12 cellular contexts compared by ENCODE assay signal in the genomic region with DNA sequence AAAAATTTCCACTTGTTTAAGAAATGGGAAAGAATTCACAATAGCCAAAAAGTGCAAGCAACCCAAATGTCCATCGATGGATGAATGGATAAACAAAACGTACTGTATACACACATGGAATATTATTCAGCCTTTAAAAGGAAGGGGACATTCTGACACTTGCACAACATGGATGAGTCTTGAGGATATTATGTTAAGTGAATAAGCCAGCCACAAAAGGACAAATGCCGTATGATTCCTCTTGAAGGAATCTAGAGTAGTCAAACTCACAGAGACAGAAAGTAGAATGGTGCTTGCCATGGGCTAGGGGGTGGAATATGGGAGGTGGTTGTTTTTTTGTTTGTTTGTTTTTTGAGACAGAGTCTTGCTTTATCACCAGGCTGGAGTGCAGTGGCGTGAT.
"Had no signal": no experiment of that assay in that cellular context is flagged by ENCODE, and none has a peak within 500 bp of the region (broad histone marks: within the 10 kb centered on the region; RNA-seq: fewer than 3 reads in every experiment).

No MANE protein-coding gene starts in this region.

- H3K4me1 Mint-ChIP-seq: stimulated activated effector memory CD8-positive, alpha-beta T cell treated with anti-CD3 and anti-CD28 coated beads, Interleukin-12 subunit alpha, Interleukin-12 subunit beta, amount 100 ng/mL, for 72 hours had no signal

- H3K9me3 Mint-ChIP-seq: activated naive CD4-positive, alpha-beta T cell treated with anti-CD3 and anti-CD28 coated beads for 36 hours; activated T-helper 17 cell treated with anti-CD3 and anti-CD28 coated beads, Interleukin-2, amount 50 U/mL, for 72 hours; stimulated activated effector memory CD8-positive, alpha-beta T cell treated with anti-CD3 and anti-CD28 coated beads, Interleukin-12 subunit alpha, Interleukin-12 subunit beta, amount 100 ng/mL, for 72 hours had no signal

- H3K4me3 ChIP-seq: esophagus squamous epithelium, hepatocyte, smooth muscle cell, tibial artery had no signal

- DNase-seq: activated CD4-positive, alpha-beta T cell treated with anti-CD3 and anti-CD28 coated beads for 48 hours; activated CD8-positive, alpha-beta T cell treated with anti-CD3 and anti-CD28 coated beads, Interleukin-2, amount 10 ng/mL, durations not matched to agents 7 days and 5 days; activated naive CD4-positive, alpha-beta T cell treated with anti-CD3 and anti-CD28 coated beads for 36 hours; dermis blood vessel endothelial cell; esophagus squamous epithelium; kidney glomerular epithelial cell; right cardiac atrium; tibial artery had no signal

- H3K4me2 ChIP-seq: hepatocyte, smooth muscle cell had no signal

- H3K36me3 ChIP-seq: esophagus squamous epithelium, tibial artery had no signal

- H3K27me3 Mint-ChIP-seq: activated T-helper 17 cell treated with anti-CD3 and anti-CD28 coated beads, Interleukin-2, amount 50 U/mL, for 72 hours had no signal

- H2AFZ ChIP-seq: hepatocyte had no signal

- H3K9me3 ChIP-seq: esophagus squamous epithelium, tibial artery had no signal

- H3K27ac ChIP-seq: esophagus squamous epithelium, hepatocyte, tibial artery had no signal

- H3K27ac Mint-ChIP-seq: activated CD8-positive, alpha-beta T cell treated with anti-CD3 and anti-CD28 coated beads, Interleukin-2, amount 10 ng/mL, durations not matched to agents 7 days and 5 days; activated naive CD4-positive, alpha-beta T cell treated with anti-CD3 and anti-CD28 coated beads for 36 hours; stimulated activated effector memory CD8-positive, alpha-beta T cell treated with anti-CD3 and anti-CD28 coated beads, Interleukin-12 subunit alpha, Interleukin-12 subunit beta, amount 100 ng/mL, for 72 hours had no signal

- H3K4me3 Mint-ChIP-seq: activated CD8-positive, alpha-beta T cell treated with anti-CD3 and anti-CD28 coated beads, Interleukin-2, amount 10 ng/mL, durations not matched to agents 7 days and 5 days; activated naive CD4-positive, alpha-beta T cell treated with anti-CD3 and anti-CD28 coated beads for 36 hours had no signal

- H3K27me3 ChIP-seq: esophagus squamous epithelium, hepatocyte, tibial artery had no signal
